Comparison of ENCODE assay signal across 6 cellular contexts in the genomic region with DNA sequence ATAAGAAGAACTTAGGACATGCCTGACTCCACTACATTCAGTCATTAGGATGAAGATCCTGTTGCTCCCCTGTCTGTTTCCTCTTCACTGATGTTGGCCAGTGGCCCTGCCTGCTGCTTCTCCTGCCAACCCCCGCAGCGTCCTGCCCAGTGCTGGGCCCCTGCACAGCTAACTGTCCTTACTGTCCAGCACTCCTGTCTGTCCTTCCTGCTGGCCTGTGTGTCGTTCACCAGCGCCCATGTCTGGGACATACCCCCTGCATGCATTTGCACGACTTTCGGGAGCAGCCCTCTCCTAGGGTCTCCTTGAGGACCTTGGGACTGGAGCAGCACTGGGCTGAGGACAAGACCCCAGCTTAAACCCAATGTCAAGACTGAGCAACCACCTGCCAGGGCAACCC.
"Had no signal": no experiment of that assay in that cellular context is flagged by ENCODE, and none has a peak within 500 bp of the region (broad histone marks: within the 10 kb centered on the region; RNA-seq: fewer than 3 reads in every experiment).

No MANE protein-coding gene starts in this region.

- H3K4me3 Mint-ChIP-seq: H9 had no signal

- H3K4me1 Mint-ChIP-seq: H9 had no signal

- DNase-seq: GM23248, GOT3, H9, HCEC 1CT, IMR-90 had no signal

- ATAC-seq: K562 had no signal

- H3K4me3 ChIP-seq: GM23248, K562 had no signal

- H2AFZ ChIP-seq: GM23248 had no signal

- H3K27ac Mint-ChIP-seq: H9 had no signal

- H3K27ac ChIP-seq: GM23248 had no signal

- H3K9ac ChIP-seq: GM23248 had no signal
